In the genomic region with DNA sequence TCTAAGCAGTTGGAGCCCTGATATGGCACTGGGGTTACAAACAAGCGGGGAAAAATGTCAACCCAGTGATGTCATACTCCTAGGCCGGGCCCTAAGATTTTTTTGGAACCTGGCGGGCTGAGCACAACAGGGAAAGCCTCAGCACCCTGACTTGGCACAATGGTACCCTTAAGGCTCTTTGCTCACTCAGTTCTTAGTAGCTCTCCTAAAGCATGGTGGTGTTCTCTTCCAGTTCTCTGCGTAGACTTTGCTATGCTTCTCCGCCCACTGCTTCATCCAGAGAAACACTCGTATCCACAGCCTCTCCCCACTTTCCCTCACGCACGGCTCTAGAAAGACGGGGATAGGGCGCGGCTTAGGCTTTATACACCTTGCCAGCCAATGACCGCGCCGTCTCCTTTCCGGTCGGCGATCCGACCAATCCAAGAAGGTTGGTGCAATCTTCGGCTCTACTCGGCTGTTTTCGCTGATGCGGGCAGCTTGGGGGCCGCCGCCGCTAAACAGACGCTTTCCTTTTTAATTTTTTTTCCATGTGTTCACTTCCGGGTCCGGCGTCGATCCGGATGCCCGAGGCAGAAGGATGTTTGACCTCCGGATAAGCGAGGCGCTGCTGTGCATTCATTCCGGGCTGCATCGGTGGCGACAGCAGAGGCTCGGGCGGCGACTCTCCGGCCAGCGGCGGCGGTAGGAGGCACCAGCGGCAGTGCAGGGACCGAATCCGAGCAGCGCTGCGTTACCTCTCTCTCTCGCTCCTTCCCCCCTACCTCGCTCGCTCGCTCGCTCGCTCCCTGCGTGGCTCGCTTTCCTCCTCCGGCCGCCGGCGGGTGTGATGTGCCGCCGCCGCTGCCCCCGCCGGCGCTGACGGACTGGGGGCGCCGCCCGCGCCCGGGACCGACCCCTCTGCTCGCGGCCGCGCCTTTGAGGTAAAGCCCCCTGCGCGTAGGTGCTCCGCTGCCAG, we compare ENCODE assay signal across 8 cellular contexts. TPM values are rescaled to one million over a fixed set of nuclear protein-coding genes. Genes with fewer than 3 reads are reported as not detected.
DNase-seq lines count a peak whose midpoint lies in the region; ATAC-seq, FAIRE-seq and TF ChIP-seq lines count a peak whose summit lies in the region.

A gene (plus strand): TSS at position 530 of the 958 bp plus-strand sequence. CDS start 33,487 bp downstream, outside the sequence.

- H3K4me3 ChIP-seq in Loucy (ENCODE audit: low read length, poor library complexity, severe bottlenecking) (peak within 1 kb of the TSS; percentile 85), fibroblast of pulmonary artery (replicated peaks; ENCODE audit: low read depth, low read length) (peak within 1 kb of the TSS; percentile 78)

- H3K9me3 ChIP-seq in ES-I3 (ENCODE audit: control insufficient read depth, insufficient read depth, low read length) (no peaks in the 10 kb centered on the region), Loucy (ENCODE audit: insufficient read depth, low read depth, low read length) (no peaks in the 10 kb centered on the region)

- no peaks in the 10 kb centered on the region for H3K9me3 Mint-ChIP-seq in natural killer cell treated with Interleukin-12 subunit alpha and Interleukin-12 subunit beta and Interleukin-15 and Interleukin-18, amount 100 ng/mL, for 72 hours

- peak; percentile 98 for FAIRE-seq in H54 (lab: Jason Lieb, UNC)

- H3K4me1 ChIP-seq in ES-I3 (ENCODE audit: insufficient read depth, low read length) (peaks cover 8% of the 10 kb centered on the region; the same call in 1 of the 2 replicates), Loucy (ENCODE audit: insufficient read depth, low read length, poor library complexity, severe bottlenecking) (peaks cover 20% of the 10 kb centered on the region)

- peaks cover 37% of the 10 kb centered on the region for H3K79me2 ChIP-seq in Loucy (ENCODE audit: insufficient read depth, low read length)

- DNase-seq in H54 (ENCODE audit: insufficient read length, low spot score) (peak; percentile 87), SHP77 treated with DMSO at 0.1 percent for 48 hours (lab: John Stamatoyannopoulos, UW) (peak; percentile 94), fibroblast of pulmonary artery (ENCODE audit: low read depth) (peak; percentile 99)
- peak; percentile 96 for DNase-seq in activated effector memory CD4-positive, alpha-beta T cell treated with anti-CD3 and anti-CD28 coated beads, Interleukin-2, amount 50 U/mL, for 16 hours
- peak; percentile 96 for DNase-seq in natural killer cell treated with Interleukin-12 subunit alpha and Interleukin-12 subunit beta and Interleukin-15 and Interleukin-18, amount 100 ng/mL, for 72 hours (ENCODE audit: low spot score)
- peak; percentile 90 for DNase-seq in stimulated activated naive CD8-positive, alpha-beta T cell treated with anti-CD3 and anti-CD28 coated beads, Interleukin-15, Interleukin-2, amounts not matched to agents 100 U/mL and 50 U/mL, for 24 hours

- peak; percentile 94 to 97 for ATAC-seq in natural killer cell treated with Interleukin-12 subunit alpha and Interleukin-12 subunit beta and Interleukin-15 and Interleukin-18, amount 100 ng/mL, for 72 hours
- peak; percentile 94 for ATAC-seq in stimulated activated naive CD8-positive, alpha-beta T cell treated with anti-CD3 and anti-CD28 coated beads, Interleukin-15, Interleukin-2, amounts not matched to agents 100 U/mL and 50 U/mL, for 24 hours

- H3K4me3 Mint-ChIP-seq in natural killer cell treated with Interleukin-12 subunit alpha and Interleukin-12 subunit beta and Interleukin-15 and Interleukin-18, amount 100 ng/mL, for 72 hours: peak within 1 kb of the TSS; percentile 89

- peak within 1 kb of the TSS; percentile 79 for H2AFZ ChIP-seq in Loucy (ENCODE audit: low read length)

- H3K36me3 Mint-ChIP-seq in natural killer cell treated with Interleukin-12 subunit alpha and Interleukin-12 subunit beta and Interleukin-15 and Interleukin-18, amount 100 ng/mL, for 72 hours: no peaks in the 10 kb centered on the region

- peak; percentile 94 for TF ChIP-seq POLR2A in H54 (IDR thresholded peaks at IDR 0.05; ENCODE audit: low read depth, low read length)

- peak within 1 kb of the TSS; percentile 81 for H3K4me2 ChIP-seq in Loucy (ENCODE audit: low read depth, low read length, poor library complexity, severe bottlenecking)

- H3K9ac ChIP-seq in ES-I3 (ENCODE audit: low read depth, low read length) (peak within 1 kb of the TSS; percentile 93), Loucy (ENCODE audit: low read depth, low read length, poor library complexity, severe bottlenecking) (peak within 1 kb of the TSS; percentile 87)

- H3K27me3 Mint-ChIP-seq in natural killer cell treated with Interleukin-12 subunit alpha and Interleukin-12 subunit beta and Interleukin-15 and Interleukin-18, amount 100 ng/mL, for 72 hours: peaks cover 5% of the 10 kb centered on the region in 2 donors

- no peaks in the 10 kb centered on the region for H3F3A ChIP-seq in Loucy (ENCODE audit: low read depth)

- H3K36me3 ChIP-seq in ES-I3 (ENCODE audit: insufficient read depth, low read length) (no peaks in the 10 kb centered on the region), Loucy (ENCODE audit: insufficient read depth, low read length) (no peaks in the 10 kb centered on the region)

- H4K20me1 ChIP-seq in Loucy (ENCODE audit: insufficient read depth, low read length, poor library complexity, severe bottlenecking): peaks cover 12% of the 10 kb centered on the region

- peaks cover 32 to 43% of the 10 kb centered on the region in 2 donors for H3K4me1 Mint-ChIP-seq in natural killer cell treated with Interleukin-12 subunit alpha and Interleukin-12 subunit beta and Interleukin-15 and Interleukin-18, amount 100 ng/mL, for 72 hours (ENCODE audit: low read depth in 2 of 2)

- no peaks in the 10 kb centered on the region for H3K9me2 ChIP-seq in Loucy (replicated peaks; ENCODE audit: low read depth, low read length)

- TF ChIP-seq CTCF in Loucy (conservative IDR thresholded peaks at IDR 0.05; ENCODE audit: low read length) (no peak), fibroblast of pulmonary artery (IDR thresholded peaks at IDR 0.05; ENCODE audit: low read length, missing control alignments) (no peak)

- H3K27me3 ChIP-seq in Loucy (ENCODE audit: insufficient read depth, low read length, poor library complexity, severe bottlenecking): no peaks in the 10 kb centered on the region

- H3K27ac Mint-ChIP-seq in natural killer cell treated with Interleukin-12 subunit alpha and Interleukin-12 subunit beta and Interleukin-15 and Interleukin-18, amount 100 ng/mL, for 72 hours: peak within 1 kb of the TSS; percentile 89 to 99

RNA-seq across cellular contexts. Expression of the gene that starts here (rescaled TPM):
- total RNA-seq in natural killer cell treated with Interleukin-12 subunit alpha and Interleukin-12 subunit beta and Interleukin-15 and Interleukin-18, amount 100 ng/mL, for 72 hours: 10 to 100 TPM; 34.3 to 35.4 TPM

Comparison
In these comparisons a context has a peak if more than half of its experiments do, and no peak if none do; other contexts are left out.
1. Peak in every context shown above with its lines: DNase-seq, ATAC-seq and H3K4me3 ChIP-seq.